ENCODE assay signal across 15 cellular contexts in the genomic region with DNA sequence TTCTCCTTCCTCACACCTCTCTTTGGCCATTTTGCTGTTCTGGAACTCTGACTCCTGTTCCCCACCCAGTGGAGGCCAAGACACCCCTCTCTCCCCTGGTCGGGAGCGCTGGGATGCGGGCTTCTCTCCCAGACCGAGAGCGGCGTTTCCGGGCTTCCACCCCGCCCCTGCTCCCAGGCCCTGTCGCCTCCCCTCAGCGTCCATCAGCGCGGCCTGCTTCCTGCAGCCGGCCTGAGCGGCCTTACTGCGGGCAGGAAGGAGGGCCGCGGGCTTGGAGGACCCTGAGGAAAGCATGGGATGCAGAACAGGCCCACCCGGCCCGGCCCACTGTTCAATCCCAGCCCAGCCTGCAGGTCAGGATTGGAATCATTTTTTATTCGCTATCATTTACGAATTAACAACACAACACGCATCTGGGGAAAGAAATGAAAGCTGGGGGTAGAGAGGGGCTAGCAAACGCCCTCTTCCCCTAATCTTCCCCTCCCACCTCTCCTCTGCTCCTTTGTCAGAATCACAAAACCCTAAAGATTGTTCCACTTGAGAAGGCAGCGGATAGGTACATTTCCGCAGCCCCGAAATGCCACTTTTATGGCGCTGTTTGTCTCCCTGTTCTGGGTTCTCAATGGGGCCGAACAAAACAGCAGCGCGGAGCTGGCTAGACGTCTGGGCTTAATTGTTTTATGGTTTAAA. TPM values are rescaled to one million over a fixed set of nuclear protein-coding genes. Genes with fewer than 3 reads are reported as not detected.
A peak's percentile ranks its signal among the peaks of the same experiment; 100 is the strongest.
DNase-seq lines count a peak whose midpoint lies in the region; ATAC-seq and TF ChIP-seq lines count a peak whose summit lies in the region.
"Had no signal": no experiment of that assay in that cellular context is flagged by ENCODE, and none has a peak within 500 bp of the region (broad histone marks: within the 10 kb centered on the region; RNA-seq: fewer than 3 reads in every experiment).

No MANE protein-coding gene starts in this region.

- CTCF ChIA-PET in mammary epithelial cell (lab: Charles Lee; ENCODE audit: low non-redundant PET) = no interaction called here

- ATAC-seq in HG03571 (IDR thresholded peaks at IDR 0.05; ENCODE audit: unreplicated experiment) (no peak), HG03108 (IDR thresholded peaks at IDR 0.05; ENCODE audit: unreplicated experiment) (no peak)

- peaks cover 0 to 7% of the 10 kb centered on the region in 2 donors for H3K4me1 ChIP-seq in breast epithelium
- H3K4me1 ChIP-seq in mammary epithelial cell (ENCODE audit: insufficient read depth, low read length) = peaks cover 15% of the 10 kb centered on the region
- H3K4me1 ChIP-seq in adipocyte (ENCODE audit: control insufficient read depth, insufficient read depth, low read length) = peaks cover 53% of the 10 kb centered on the region
- peaks cover 0 to 90% (median 19%) of the 10 kb centered on the region in 4 donors for H3K4me1 ChIP-seq in tibial nerve

- peaks cover 34% of the 10 kb centered on the region for H3K4me1 Mint-ChIP-seq in mesothelial cell of epicardium

- H3K27ac ChIP-seq in breast epithelium = peak overlapping the region; percentile 48 to 81
- no peak overlapping the region for H3K27ac ChIP-seq in mammary epithelial cell (ENCODE audit: insufficient read depth, low read depth, low read length)
- peak overlapping the region; percentile 65 to 99 (median 81) for H3K27ac ChIP-seq in tibial nerve
- H3K27ac ChIP-seq: uterus had no signal

- peak overlapping the region; percentile 71 for H3K4me3 Mint-ChIP-seq in mesothelial cell of epicardium

- no peak for DNase-seq in breast epithelium (ENCODE audit: low spot score in 2 of 2)
- no peak for DNase-seq in mammary epithelial cell
- DNase-seq in adipocyte (ENCODE audit: low read depth) = no peak
- DNase-seq in mesothelial cell of epicardium (ENCODE audit: low spot score in 2 of 2, unreplicated experiment in 2 of 2) = no peak
- DNase-seq in tibial nerve (ENCODE audit: low spot score in 2 of 2) = no peak
- DNase-seq in DMS 273 treated with DMSO at 0.1 percent for 48 hours (lab: John Stamatoyannopoulos, UW) = no peak
- DNase-seq: activated CD4-positive, alpha-beta T cell treated with anti-CD3 and anti-CD28 coated beads for 48 hours; hippocampal formation; MM.1S; stimulated activated CD4-positive, alpha-beta T cell treated with anti-CD3 and anti-CD28 coated beads, Interleukin-2, amount 100 ng/mL, for 24 hours; T-cell; uterus had no signal

- H3K27me3 ChIP-seq in breast epithelium (peaks cover 0 to 3% of the 10 kb centered on the region in 2 donors), mammary epithelial cell (ENCODE audit: insufficient read depth, low read length) (no peaks in the 10 kb centered on the region), adipocyte (replicated peaks; ENCODE audit: control insufficient read depth, insufficient read depth, low read length) (no peaks in the 10 kb centered on the region), tibial nerve (peaks cover 0 to 52% of the 10 kb centered on the region in 2 donors)

- H3K36me3 ChIP-seq in breast epithelium = no peaks in the 10 kb centered on the region
- no peaks in the 10 kb centered on the region for H3K36me3 ChIP-seq in mammary epithelial cell (ENCODE audit: insufficient read depth, low read length)
- peaks cover 6% of the 10 kb centered on the region for H3K36me3 ChIP-seq in adipocyte (ENCODE audit: control insufficient read depth, insufficient read depth, low read length, severe bottlenecking)
- H3K36me3 ChIP-seq in tibial nerve = peaks cover 0 to 4% (median 0%) of the 10 kb centered on the region in 3 donors
- H3K36me3 ChIP-seq: uterus had no signal

- peak overlapping the region; percentile 35 to 71 (median 57) for H3K4me3 ChIP-seq in breast epithelium
- H3K4me3 ChIP-seq in mammary epithelial cell (replicated peaks in 1 of 3; ENCODE audit: insufficient read depth in 1 of 3, low read depth in 2 of 3, low read length in 3 of 3) = no peak overlapping the region
- peak overlapping the region; percentile 86 for H3K4me3 ChIP-seq in adipocyte (ENCODE audit: low read length)
- H3K4me3 ChIP-seq in tibial nerve = peak overlapping the region; percentile 26 to 49 (median 37)
- H3K4me3 ChIP-seq: lung, uterus had no signal

- peaks cover 13% of the 10 kb centered on the region for H3K79me2 ChIP-seq in mammary epithelial cell (ENCODE audit: insufficient read depth, low read length)

- H3K9me3 Mint-ChIP-seq in mesothelial cell of epicardium = no peaks in the 10 kb centered on the region
- H3K9me3 Mint-ChIP-seq: T-cell had no signal

- intact Hi-C loops in breast epithelium (cut with DNase I; ENCODE audit: low total_unique reads) = loop anchor here (10.0 kb wide), 2 partner anchors 200 to 1960 kb away; a partner anchor contains a TSS
- intact Hi-C loops in mammary epithelial cell (cut with micrococcal nuclease) = loop anchor here (10.0 kb wide), 1 partner anchor 360 kb away; a partner anchor contains a TSS

- peak overlapping the region; percentile 8 for H3K27ac Mint-ChIP-seq in mesothelial cell of epicardium
- H3K27ac Mint-ChIP-seq: T-cell had no signal

- dilution Hi-C loops in mammary epithelial cell (cut with HindIII; ENCODE audit: low sequenced_read_pairs) = loop anchor here (25.0 kb wide), 1 partner anchor 357 kb away; a partner anchor contains a TSS

- in situ Hi-C loops in mammary epithelial cell (cut with MboI; ENCODE audit: low sequenced_read_pairs in 2 of 2) = loop anchor here (5.0 to 25.0 kb wide), 2 partner anchors 192 to 357 kb away; a partner anchor contains a TSS

- TF ChIP-seq CTCF in breast epithelium (IDR thresholded peaks at IDR 0.05) = no peak
- no peak for TF ChIP-seq CTCF in mammary epithelial cell (conservative IDR thresholded peaks at IDR 0.05 in 1 of 2, IDR thresholded peaks at IDR 0.05 in 1 of 2; ENCODE audit: extremely low read depth in 1 of 2, insufficient read depth in 1 of 2, low read depth in 1 of 2, low read length in 2 of 2)
- TF ChIP-seq CTCF in mesothelial cell of epicardium (IDR thresholded peaks at IDR 0.05; ENCODE audit: unreplicated experiment) = no peak
- TF ChIP-seq CTCF in tibial nerve (IDR thresholded peaks at IDR 0.05) = no peak

- H4K20me1 ChIP-seq in mammary epithelial cell (ENCODE audit: insufficient read depth, low read length) = no peaks in the 10 kb centered on the region

- TF ChIP-seq POLR2A in breast epithelium (IDR thresholded peaks at IDR 0.05) (no peak), tibial nerve (IDR thresholded peaks at IDR 0.05) (no peak)

- peaks cover 3% of the 10 kb centered on the region for H3K36me3 Mint-ChIP-seq in mesothelial cell of epicardium
- H3K36me3 Mint-ChIP-seq: T-cell had no signal

- H3K9ac ChIP-seq in mammary epithelial cell (ENCODE audit: insufficient read depth, low read length) (no peak overlapping the region), adipocyte (ENCODE audit: low read length) (peak overlapping the region; percentile 96)

- H3K27me3 Mint-ChIP-seq in mesothelial cell of epicardium (ENCODE audit: low read depth) = peaks cover 96% of the 10 kb centered on the region

- peak in 1 of 2 donors; percentile 59 for TF ChIP-seq EP300 in tibial nerve (IDR thresholded peaks at IDR 0.05)

- 65% methylated on average over 18 of the region's 31 CpGs for WGBS in mammary epithelial cell (ENCODE audit: low coverage, missing lambda C conversion rate)
- 13 to 21% methylated on average over 31 of the region's 31 CpGs for WGBS in tibial nerve, 2 donors

- BruUV-seq in mammary epithelial cell (replicated peaks; lab: Mats Ljungman, UMichigan) = no TSS peak

- no peak overlapping the region for H2AFZ ChIP-seq in mammary epithelial cell (ENCODE audit: low read depth, low read length)

- H3K4me2 ChIP-seq in mammary epithelial cell (ENCODE audit: insufficient read depth, low read depth, low read length) = no peak overlapping the region

- no peaks in the 10 kb centered on the region for H3K9me3 ChIP-seq in breast epithelium
- H3K9me3 ChIP-seq in mammary epithelial cell (replicated peaks; ENCODE audit: insufficient read depth, low read length) = no peaks in the 10 kb centered on the region
- H3K9me3 ChIP-seq in adipocyte (ENCODE audit: control insufficient read depth, low read length) = no peaks in the 10 kb centered on the region
- no peaks in the 10 kb centered on the region for H3K9me3 ChIP-seq in tibial nerve
- H3K9me3 ChIP-seq: uterus had no signal

RNA-seq across cellular contexts. Expression of a gene that starts 3.8 kb away (rescaled TPM):
- total RNA-seq in breast epithelium (1 to 10 TPM in 2 of 3 donors, under 1 TPM in 1; 0.73 to 5.4 (median 2.0) TPM), mammary epithelial cell (1 to 10 TPM; 2.3 to 7.9 TPM), mesothelial cell of epicardium (4.9 to 5.9 TPM (median 5.5 TPM) in 3 replicates), tibial nerve (1 to 10 TPM in 3 of 4 donors, under 1 TPM in 1; 0.98 to 2.3 (median 2.0) TPM)
- 4.3 TPM for polyA plus RNA-seq in mammary epithelial cell
- 3.2 TPM for polyA minus RNA-seq in mammary epithelial cell
- total RNA-seq: lung, T-cell had no signal

RNA-seq across cellular contexts. Expression of a gene that starts 5.0 kb away (rescaled TPM):
- total RNA-seq in breast epithelium (10 to 100 TPM in 1 of 3 donors, 1 to 10 TPM in 2; 3.8 to 16.8 (median 4.6) TPM), mammary epithelial cell (1 to 10 TPM; 3.2 to 9.4 TPM), mesothelial cell of epicardium (1.1 to 2.0 TPM (median 1.6 TPM) in 3 replicates), tibial nerve (10 to 100 TPM in 1 of 4 donors, 1 to 10 TPM in 3; 4.4 to 10.5 (median 7.9) TPM)
- 2.9 TPM for polyA plus RNA-seq in mammary epithelial cell
- polyA minus RNA-seq in mammary epithelial cell = 4.2 TPM
- total RNA-seq: lung, T-cell had no signal

RNA-seq across cellular contexts. Expression of a gene that starts 20.0 kb away (rescaled TPM):
- 10 to 100 TPM in 1 of 3 donors, 1 to 10 TPM in 2; 2.0 to 10.9 (median 4.3) TPM for total RNA-seq in breast epithelium
- total RNA-seq in mammary epithelial cell = 1 to 10 TPM; 3.3 to 3.8 TPM
- polyA plus RNA-seq in mammary epithelial cell = 0.83 TPM
- 1.2 TPM for polyA minus RNA-seq in mammary epithelial cell
- 0.95 to 0.97 TPM (median 0.96 TPM) in 3 replicates for total RNA-seq in mesothelial cell of epicardium
- 1 to 10 TPM; 1.7 to 6.1 (median 2.5) TPM for total RNA-seq in tibial nerve
- polyA plus RNA-seq: lung had no signal

RNA-seq across cellular contexts. Expression of a gene that starts 23.3 kb away (rescaled TPM):
- total RNA-seq in breast epithelium = 1 to 10 TPM; 3.3 to 4.1 (median 4.0) TPM
- 10 to 100 TPM in 1 of 2 donors, 1 to 10 TPM in 1; 1.7 to 10.9 TPM for total RNA-seq in mammary epithelial cell
- polyA plus RNA-seq in mammary epithelial cell = 4.2 TPM
- 0.57 TPM for polyA minus RNA-seq in mammary epithelial cell
- 15.5 to 17.4 TPM (median 16.3 TPM) in 3 replicates for total RNA-seq in mesothelial cell of epicardium
- total RNA-seq in tibial nerve = 10 to 100 TPM in 1 of 4 donors, 1 to 10 TPM in 3; 3.6 to 17.3 (median 7.2) TPM
- total RNA-seq: T-cell had no signal

RNA-seq across cellular contexts. Expression of a gene that starts 27.9 kb away (rescaled TPM):
- under 1 TPM; 0.73 to 0.98 (median 0.96) TPM for total RNA-seq in breast epithelium
- total RNA-seq in mammary epithelial cell = 1 to 10 TPM in 1 of 2 donors, under 1 TPM in 1; 0.67 to 1.4 TPM
- 0.80 TPM for polyA plus RNA-seq in mammary epithelial cell
- not detected for polyA minus RNA-seq in mammary epithelial cell
- 28.7 to 33.8 TPM (median 29.3 TPM) in 3 replicates for total RNA-seq in mesothelial cell of epicardium
- total RNA-seq in tibial nerve = 1 to 10 TPM; 1.4 to 2.7 (median 1.7) TPM
- total RNA-seq: T-cell had no signal

Comparison
In these comparisons a context has a peak if more than half of its experiments do, and no peak if none do; other contexts are left out.
1. H3K4me3 ChIP-seq: peak in breast epithelium (3 of 3), adipocyte (single experiment) and tibial nerve (4 of 4); none in mammary epithelial cell (0 of 3).